ENCODE assay signal across 12 cellular contexts in genomic region chr14:79328863-79329262, GRCh38.
DNase-seq lines count a peak whose midpoint lies in the region; TF ChIP-seq lines count a peak whose summit lies in the region.
"Had no signal": no experiment of that assay in that cellular context is flagged by ENCODE, and none has a peak within 500 bp of the region (broad histone marks: within the 10 kb centered on the region; RNA-seq: fewer than 3 reads in every experiment).

No MANE protein-coding gene starts in this region.

- POLR2A ChIA-PET in HEK293 (lab: Yijun Ruan, JAX) = no interaction called here

- in situ Hi-C loops in astrocyte of the spinal cord (cut with HindIII; ENCODE audit: low sequenced_read_pairs) = no loop called here

- H3K4me1 ChIP-seq in HEK293 (ENCODE audit: control insufficient read depth, insufficient read depth, low read length) = peaks cover 46% of the 10 kb centered on the region
- H3K4me1 ChIP-seq: BE2C had no signal

- H3K36me3 ChIP-seq in HEK293 (ENCODE audit: control insufficient read depth in 2 of 2, insufficient read depth in 1 of 2, low read length in 2 of 2) = no peaks in the 10 kb centered on the region
- H3K36me3 ChIP-seq: BE2C had no signal

- TF ChIP-seq CTCF in HEK293 (tag by site-specific recombination; IDR thresholded peaks at IDR 0.05) (no peak), astrocyte of the spinal cord (IDR thresholded peaks at IDR 0.05; ENCODE audit: low read depth, low read length) (no peak)

- H3K4me3 ChIP-seq in HEK293 (ENCODE audit: low read depth, low read length) (no peak overlapping the region), astrocyte of the spinal cord (ENCODE audit: low read depth, low read length) (no peak overlapping the region)

- H3K27ac ChIP-seq in HEK293 (ENCODE audit: extremely low read depth, low read depth, low read length) = no peak overlapping the region
- H3K27ac ChIP-seq: KMS-11 had no signal

- H3K4me3 Mint-ChIP-seq in activated naive CD4-positive, alpha-beta T cell treated with anti-CD3 and anti-CD28 coated beads, Interleukin-2, amount 10 ng/mL, durations not matched to agents 7 days and 5 days = no peak overlapping the region
- H3K4me3 Mint-ChIP-seq: CD4-positive, CD25-positive, alpha-beta regulatory T cell had no signal

- CTCF ChIA-PET in HEK293 (lab: Yijun Ruan, JAX) = interaction anchor here (0.6 to 0.7 kb wide), 2 partner anchors 54 to 612 kb away, joined by 3 read pairs; no protein-coding TSS in a partner anchor
- CTCF ChIA-PET in activated naive CD4-positive, alpha-beta T cell treated with anti-CD3 and anti-CD28 coated beads, Interleukin-2, amount 10 ng/mL, durations not matched to agents 7 days and 5 days (lab: Charles Lee) = no interaction called here

- no peaks in the 10 kb centered on the region for H3K9me3 Mint-ChIP-seq in activated naive CD4-positive, alpha-beta T cell treated with anti-CD3 and anti-CD28 coated beads, Interleukin-2, amount 10 ng/mL, durations not matched to agents 7 days and 5 days

- no peaks in the 10 kb centered on the region for H3K27me3 Mint-ChIP-seq in activated naive CD4-positive, alpha-beta T cell treated with anti-CD3 and anti-CD28 coated beads, Interleukin-2, amount 10 ng/mL, durations not matched to agents 7 days and 5 days
- H3K27me3 Mint-ChIP-seq: CD4-positive, CD25-positive, alpha-beta regulatory T cell had no signal

- H3K4me1 Mint-ChIP-seq in activated naive CD4-positive, alpha-beta T cell treated with anti-CD3 and anti-CD28 coated beads, Interleukin-2, amount 10 ng/mL, durations not matched to agents 7 days and 5 days = no peaks in the 10 kb centered on the region
- H3K4me1 Mint-ChIP-seq: CD4-positive, CD25-positive, alpha-beta regulatory T cell had no signal

- no peak overlapping the region for H3K27ac Mint-ChIP-seq in activated naive CD4-positive, alpha-beta T cell treated with anti-CD3 and anti-CD28 coated beads, Interleukin-2, amount 10 ng/mL, durations not matched to agents 7 days and 5 days
- H3K27ac Mint-ChIP-seq: CD4-positive, CD25-positive, alpha-beta regulatory T cell had no signal

- DNase-seq in EH (ENCODE audit: low read depth) = peak; percentile 69
- DNase-seq in astrocyte of the spinal cord (ENCODE audit: low read depth, low spot score) = peak; percentile 41
- peak; percentile 4 for DNase-seq in iris pigment epithelial cell (ENCODE audit: low read depth)
- DNase-seq in HuH-7.5 (ENCODE audit: low spot score) = no peak
- no peak for DNase-seq in activated naive CD4-positive, alpha-beta T cell treated with anti-CD3 and anti-CD28 coated beads, Interleukin-2, amount 10 ng/mL, durations not matched to agents 7 days and 5 days
- no peak for DNase-seq in activated effector memory CD4-positive, alpha-beta T cell treated with Interleukin-2 at 50 U/mL for 16 hours
- DNase-seq: BE2C; CD4-positive, CD25-positive, alpha-beta regulatory T cell; COR-L47; NCI-H1436 treated with DMSO at 0.1 percent for 48 hours had no signal

- H3K36me3 Mint-ChIP-seq in activated naive CD4-positive, alpha-beta T cell treated with anti-CD3 and anti-CD28 coated beads, Interleukin-2, amount 10 ng/mL, durations not matched to agents 7 days and 5 days = no peaks in the 10 kb centered on the region
- H3K36me3 Mint-ChIP-seq: CD4-positive, CD25-positive, alpha-beta regulatory T cell had no signal

- H3K9me3 ChIP-seq in HEK293 (ENCODE audit: control insufficient read depth, insufficient read depth, low read depth, low read length) = no peaks in the 10 kb centered on the region
- H3K9me3 ChIP-seq: BE2C had no signal

TF ChIP-seq in HEK293, 187 proteins besides CTCF, POLR2A, EP300 and RAD21:
- TF ChIP-seq, protein P1, sequence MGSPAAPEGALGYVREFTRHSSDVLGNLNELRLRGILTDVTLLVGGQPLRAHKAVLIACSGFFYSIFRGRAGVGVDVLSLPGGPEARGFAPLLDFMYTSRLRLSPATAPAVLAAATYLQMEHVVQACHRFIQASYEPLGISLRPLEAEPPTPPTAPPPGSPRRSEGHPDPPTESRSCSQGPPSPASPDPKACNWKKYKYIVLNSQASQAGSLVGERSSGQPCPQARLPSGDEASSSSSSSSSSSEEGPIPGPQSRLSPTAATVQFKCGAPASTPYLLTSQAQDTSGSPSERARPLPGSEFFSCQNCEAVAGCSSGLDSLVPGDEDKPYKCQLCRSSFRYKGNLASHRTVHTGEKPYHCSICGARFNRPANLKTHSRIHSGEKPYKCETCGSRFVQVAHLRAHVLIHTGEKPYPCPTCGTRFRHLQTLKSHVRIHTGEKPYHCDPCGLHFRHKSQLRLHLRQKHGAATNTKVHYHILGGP (tag by site-specific recombination; IDR thresholded peaks at IDR 0.05) = peak; percentile 59; the same call in 1 of the 2 replicates
- TF ChIP-seq ZNF449 (tag by site-specific recombination; IDR thresholded peaks at IDR 0.05) = no peak

Comparison
In these comparisons a context has a peak if more than half of its experiments do, and no peak if none do; other contexts are left out.
1. DNase-seq: peak in EH (single experiment), astrocyte of the spinal cord (single experiment) and iris pigment epithelial cell (single experiment); none in HuH-7.5 (single experiment), activated naive CD4-positive, alpha-beta T cell treated with anti-CD3 and anti-CD28 coated beads, Interleukin-2, amount 10 ng/mL, durations not matched to agents 7 days and 5 days (single experiment) and activated effector memory CD4-positive, alpha-beta T cell treated with Interleukin-2 at 50 U/mL for 16 hours (single experiment).